19 cellular contexts compared by ENCODE assay signal in the genomic region with DNA sequence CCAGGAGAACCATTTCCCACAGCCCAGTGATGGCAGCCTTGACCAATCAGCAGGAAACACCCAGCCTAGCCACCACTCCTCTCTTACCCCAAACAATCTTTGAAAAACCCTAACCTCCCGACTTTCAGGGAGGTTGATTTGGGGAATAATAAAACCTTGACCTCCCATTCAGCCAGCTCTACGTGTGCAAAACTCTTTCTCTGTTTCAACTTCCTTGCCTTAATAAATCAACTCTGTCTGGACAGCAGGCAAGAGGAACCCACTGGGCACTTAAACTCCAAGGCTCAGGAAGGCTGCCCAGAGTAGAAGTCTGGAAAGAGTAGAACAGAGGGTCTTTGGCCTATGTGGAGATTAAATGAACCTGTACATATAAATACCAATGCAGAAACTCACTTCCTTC.
"Had no signal": no experiment of that assay in that cellular context is flagged by ENCODE, and none has a peak within 500 bp of the region (broad histone marks: within the 10 kb centered on the region; RNA-seq: fewer than 3 reads in every experiment).

No MANE protein-coding gene starts in this region.

- DNase-seq: activated CD4-positive, alpha-beta T cell treated with anti-CD3 and anti-CD28 coated beads, Interleukin-2, amount 50 U/mL, for 4 hours; activated naive CD4-positive, alpha-beta T cell treated with anti-CD3 and anti-CD28 coated beads for 36 hours; activated naive CD8-positive, alpha-beta T cell treated with anti-CD3 and anti-CD28 coated beads, Interleukin-2, amount 50 U/mL, for 24 hours; aorta; esophagus squamous epithelium; naive B cell; nucleus accumbens; stimulated activated CD4-positive, alpha-beta T cell treated with anti-CD3 and anti-CD28 coated beads, Interleukin-4, amount 100 ng/mL, for 4 hours; stimulated activated CD8-positive, alpha-beta memory T cell treated with anti-CD3 and anti-CD28 coated beads, Interleukin-4, amount 100 ng/mL, for 48 hours; stimulated activated naive CD4-positive, alpha-beta T cell treated with Interleukin-2 at 50 U/mL for 16 hours; substantia nigra; transverse colon had no signal

- H3K4me1 ChIP-seq: breast epithelium had no signal

- H3K27ac Mint-ChIP-seq: activated naive CD4-positive, alpha-beta T cell treated with anti-CD3 and anti-CD28 coated beads for 36 hours; activated naive CD8-positive, alpha-beta T cell treated with anti-CD3 and anti-CD28 coated beads, Interleukin-2, amount 50 U/mL, for 24 hours; activated T-helper 17 cell treated with anti-CD3 and anti-CD28 coated beads, Interleukin-2, amount 50 U/mL, for 72 hours; T-helper 1 cell treated with Interleukin-12 subunit alpha and Interleukin-12 subunit beta and Interleukin-4 antibody, amounts not matched to agents 30 μg/mL and 1 μg/mL, for 36 hours had no signal

- H3K4me3 Mint-ChIP-seq: activated naive CD4-positive, alpha-beta T cell treated with anti-CD3 and anti-CD28 coated beads for 36 hours; activated naive CD8-positive, alpha-beta T cell treated with anti-CD3 and anti-CD28 coated beads, Interleukin-2, amount 50 U/mL, for 24 hours; activated T-helper 17 cell treated with anti-CD3 and anti-CD28 coated beads, Interleukin-2, amount 50 U/mL, for 72 hours; naive B cell; T-helper 1 cell treated with Interleukin-12 subunit alpha and Interleukin-12 subunit beta and Interleukin-4 antibody, amounts not matched to agents 30 μg/mL and 1 μg/mL, for 36 hours had no signal

- H3K9me3 Mint-ChIP-seq: activated naive CD4-positive, alpha-beta T cell treated with anti-CD3 and anti-CD28 coated beads for 36 hours; activated naive CD8-positive, alpha-beta T cell treated with anti-CD3 and anti-CD28 coated beads, Interleukin-2, amount 50 U/mL, for 24 hours; activated T-helper 17 cell treated with anti-CD3 and anti-CD28 coated beads, Interleukin-2, amount 50 U/mL, for 72 hours; naive B cell; T-helper 1 cell treated with Interleukin-12 subunit alpha and Interleukin-12 subunit beta and Interleukin-4 antibody, amounts not matched to agents 30 μg/mL and 1 μg/mL, for 36 hours had no signal

- H3K9me3 ChIP-seq: breast epithelium, esophagus squamous epithelium, right atrium auricular region, transverse colon had no signal

- H3K27me3 Mint-ChIP-seq: activated naive CD8-positive, alpha-beta T cell treated with anti-CD3 and anti-CD28 coated beads, Interleukin-2, amount 50 U/mL, for 24 hours; activated T-helper 17 cell treated with anti-CD3 and anti-CD28 coated beads, Interleukin-2, amount 50 U/mL, for 72 hours; naive B cell had no signal

- H3K4me3 ChIP-seq: breast epithelium, esophagus squamous epithelium, right atrium auricular region, skin epidermis, transverse colon had no signal

- H3K27ac ChIP-seq: breast epithelium, right atrium auricular region, transverse colon had no signal

- FAIRE-seq: TTC549 had no signal

- ATAC-seq: activated CD4-positive, CD25-positive, alpha-beta regulatory T cell treated with anti-CD3 and anti-CD28 coated beads, Interleukin-2, amount 50 U/mL, for 24 hours; activated naive CD8-positive, alpha-beta T cell treated with anti-CD3 and anti-CD28 coated beads, Interleukin-2, amount 50 U/mL, for 24 hours; activated T-helper 17 cell treated with anti-CD3 and anti-CD28 coated beads, Interleukin-2, amount 50 U/mL, for 72 hours had no signal

- H3K36me3 ChIP-seq: breast epithelium, esophagus squamous epithelium, right atrium auricular region, transverse colon had no signal

- H3K27me3 ChIP-seq: breast epithelium, esophagus squamous epithelium, right atrium auricular region, transverse colon had no signal
